In the genomic region with DNA sequence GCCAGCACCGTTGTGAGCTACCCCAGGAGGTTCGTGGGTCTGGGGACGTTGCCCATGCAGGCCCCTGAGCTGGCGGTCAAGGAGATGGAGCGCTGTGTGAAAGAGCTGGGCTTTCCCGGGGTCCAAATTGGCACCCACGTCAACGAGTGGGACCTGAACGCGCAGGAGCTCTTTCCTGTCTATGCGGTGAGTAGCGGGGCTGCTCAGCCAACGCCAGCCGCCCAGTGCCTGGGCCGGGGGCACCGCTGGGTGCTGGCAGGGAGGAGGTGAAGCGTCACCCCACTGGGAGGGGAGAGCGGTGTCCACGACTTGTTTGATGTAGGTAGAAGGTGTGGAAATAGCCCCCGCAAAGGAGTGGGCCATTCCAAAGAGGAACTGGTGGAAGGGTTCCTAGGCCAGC, we compare ENCODE assay signal across 1 cellular context.
TF ChIP-seq lines count a peak whose summit lies in the region.

No MANE protein-coding gene starts in this region.

TF ChIP-seq in HepG2, 621 proteins besides CTCF, POLR2A, EP300 and RAD21:
- no peak for TF ChIP-seq SRSF4 (IDR thresholded peaks at IDR 0.05; ENCODE audit: low read depth, low read length, poor library complexity, severe bottlenecking)
- TF ChIP-seq ZMYM4 (CRISPR knock-in tag; IDR thresholded peaks at IDR 0.05): no peak
- no peak for TF ChIP-seq KDM3A (CRISPR knock-in tag; IDR thresholded peaks at IDR 0.05; ENCODE audit: low read depth)
- TF ChIP-seq POLR2G (IDR thresholded peaks at IDR 0.05; ENCODE audit: low read depth, low read length): no peak
- no peak for TF ChIP-seq PCBP1 (IDR thresholded peaks at IDR 0.05; ENCODE audit: borderline replicate concordance, low read depth, low read length)
- TF ChIP-seq, protein P1, sequence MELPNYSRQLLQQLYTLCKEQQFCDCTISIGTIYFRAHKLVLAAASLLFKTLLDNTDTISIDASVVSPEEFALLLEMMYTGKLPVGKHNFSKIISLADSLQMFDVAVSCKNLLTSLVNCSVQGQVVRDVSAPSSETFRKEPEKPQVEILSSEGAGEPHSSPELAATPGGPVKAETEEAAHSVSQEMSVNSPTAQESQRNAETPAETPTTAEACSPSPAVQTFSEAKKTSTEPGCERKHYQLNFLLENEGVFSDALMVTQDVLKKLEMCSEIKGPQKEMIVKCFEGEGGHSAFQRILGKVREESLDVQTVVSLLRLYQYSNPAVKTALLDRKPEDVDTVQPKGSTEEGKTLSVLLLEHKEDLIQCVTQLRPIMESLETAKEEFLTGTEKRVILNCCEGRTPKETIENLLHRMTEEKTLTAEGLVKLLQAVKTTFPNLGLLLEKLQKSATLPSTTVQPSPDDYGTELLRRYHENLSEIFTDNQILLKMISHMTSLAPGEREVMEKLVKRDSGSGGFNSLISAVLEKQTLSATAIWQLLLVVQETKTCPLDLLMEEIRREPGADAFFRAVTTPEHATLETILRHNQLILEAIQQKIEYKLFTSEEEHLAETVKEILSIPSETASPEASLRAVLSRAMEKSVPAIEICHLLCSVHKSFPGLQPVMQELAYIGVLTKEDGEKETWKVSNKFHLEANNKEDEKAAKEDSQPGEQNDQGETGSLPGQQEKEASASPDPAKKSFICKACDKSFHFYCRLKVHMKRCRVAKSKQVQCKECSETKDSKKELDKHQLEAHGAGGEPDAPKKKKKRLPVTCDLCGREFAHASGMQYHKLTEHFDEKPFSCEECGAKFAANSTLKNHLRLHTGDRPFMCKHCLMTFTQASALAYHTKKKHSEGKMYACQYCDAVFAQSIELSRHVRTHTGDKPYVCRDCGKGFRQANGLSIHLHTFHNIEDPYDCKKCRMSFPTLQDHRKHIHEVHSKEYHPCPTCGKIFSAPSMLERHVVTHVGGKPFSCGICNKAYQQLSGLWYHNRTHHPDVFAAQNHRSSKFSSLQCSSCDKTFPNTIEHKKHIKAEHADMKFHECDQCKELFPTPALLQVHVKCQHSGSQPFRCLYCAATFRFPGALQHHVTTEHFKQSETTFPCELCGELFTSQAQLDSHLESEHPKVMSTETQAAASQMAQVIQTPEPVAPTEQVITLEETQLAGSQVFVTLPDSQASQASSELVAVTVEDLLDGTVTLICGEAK (IDR thresholded peaks at IDR 0.05): no peak
- TF ChIP-seq, protein P1 (CRISPR knock-in tag; IDR thresholded peaks at IDR 0.05): no peak
- TF ChIP-seq ZNF891 (CRISPR knock-in tag; IDR thresholded peaks at IDR 0.05): no peak
- TF ChIP-seq HNRNPH1 (optimal IDR thresholded peaks at IDR 0.05; ENCODE audit: low read depth, low read length): no peak
- TF ChIP-seq ZNF317 (CRISPR knock-in tag; IDR thresholded peaks at IDR 0.05): no peak
- no peak for TF ChIP-seq MEF2D (CRISPR knock-in tag; IDR thresholded peaks at IDR 0.05)
- no peak for TF ChIP-seq SAFB2 (CRISPR knock-in tag; IDR thresholded peaks at IDR 0.05; ENCODE audit: borderline replicate concordance, low read depth)
- no peak for TF ChIP-seq ETV5 (CRISPR knock-in tag; IDR thresholded peaks at IDR 0.05; ENCODE audit: borderline replicate concordance)
- TF ChIP-seq CBX5 (CRISPR knock-in tag; IDR thresholded peaks at IDR 0.05; ENCODE audit: borderline replicate concordance): no peak
- TF ChIP-seq, protein P2, sequence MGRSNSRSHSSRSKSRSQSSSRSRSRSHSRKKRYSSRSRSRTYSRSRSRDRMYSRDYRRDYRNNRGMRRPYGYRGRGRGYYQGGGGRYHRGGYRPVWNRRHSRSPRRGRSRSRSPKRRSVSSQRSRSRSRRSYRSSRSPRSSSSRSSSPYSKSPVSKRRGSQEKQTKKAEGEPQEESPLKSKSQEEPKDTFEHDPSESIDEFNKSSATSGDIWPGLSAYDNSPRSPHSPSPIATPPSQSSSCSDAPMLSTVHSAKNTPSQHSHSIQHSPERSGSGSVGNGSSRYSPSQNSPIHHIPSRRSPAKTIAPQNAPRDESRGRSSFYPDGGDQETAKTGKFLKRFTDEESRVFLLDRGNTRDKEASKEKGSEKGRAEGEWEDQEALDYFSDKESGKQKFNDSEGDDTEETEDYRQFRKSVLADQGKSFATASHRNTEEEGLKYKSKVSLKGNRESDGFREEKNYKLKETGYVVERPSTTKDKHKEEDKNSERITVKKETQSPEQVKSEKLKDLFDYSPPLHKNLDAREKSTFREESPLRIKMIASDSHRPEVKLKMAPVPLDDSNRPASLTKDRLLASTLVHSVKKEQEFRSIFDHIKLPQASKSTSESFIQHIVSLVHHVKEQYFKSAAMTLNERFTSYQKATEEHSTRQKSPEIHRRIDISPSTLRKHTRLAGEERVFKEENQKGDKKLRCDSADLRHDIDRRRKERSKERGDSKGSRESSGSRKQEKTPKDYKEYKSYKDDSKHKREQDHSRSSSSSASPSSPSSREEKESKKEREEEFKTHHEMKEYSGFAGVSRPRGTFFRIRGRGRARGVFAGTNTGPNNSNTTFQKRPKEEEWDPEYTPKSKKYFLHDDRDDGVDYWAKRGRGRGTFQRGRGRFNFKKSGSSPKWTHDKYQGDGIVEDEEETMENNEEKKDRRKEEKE (IDR thresholded peaks at IDR 0.05): no peak
- no peak for TF ChIP-seq ZNF83 (CRISPR knock-in tag; IDR thresholded peaks at IDR 0.05; ENCODE audit: borderline replicate concordance)
- TF ChIP-seq TMF1 (CRISPR knock-in tag; IDR thresholded peaks at IDR 0.05; ENCODE audit: low read depth): no peak
- TF ChIP-seq XBP1 (CRISPR knock-in tag; IDR thresholded peaks at IDR 0.05): no peak
- no peak for TF ChIP-seq HDAC6 (IDR thresholded peaks at IDR 0.05; ENCODE audit: low read depth, low read length)
- TF ChIP-seq, protein P3, sequence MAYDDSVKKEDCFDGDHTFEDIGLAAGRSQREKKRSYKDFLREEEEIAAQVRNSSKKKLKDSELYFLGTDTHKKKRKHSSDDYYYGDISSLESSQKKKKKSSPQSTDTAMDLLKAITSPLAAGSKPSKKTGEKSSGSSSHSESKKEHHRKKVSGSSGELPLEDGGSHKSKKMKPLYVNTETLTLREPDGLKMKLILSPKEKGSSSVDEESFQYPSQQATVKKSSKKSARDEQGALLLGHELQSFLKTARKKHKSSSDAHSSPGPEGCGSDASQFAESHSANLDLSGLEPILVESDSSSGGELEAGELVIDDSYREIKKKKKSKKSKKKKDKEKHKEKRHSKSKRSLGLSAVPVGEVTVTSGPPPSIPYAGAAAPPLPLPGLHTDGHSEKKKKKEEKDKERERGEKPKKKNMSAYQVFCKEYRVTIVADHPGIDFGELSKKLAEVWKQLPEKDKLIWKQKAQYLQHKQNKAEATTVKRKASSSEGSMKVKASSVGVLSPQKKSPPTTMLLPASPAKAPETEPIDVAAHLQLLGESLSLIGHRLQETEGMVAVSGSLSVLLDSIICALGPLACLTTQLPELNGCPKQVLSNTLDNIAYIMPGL (CRISPR knock-in tag; IDR thresholded peaks at IDR 0.05; ENCODE audit: borderline replicate concordance in 1 of 2, low read depth in 1 of 2): no peak
- TF ChIP-seq GTF3A (CRISPR knock-in tag; conservative IDR thresholded peaks at IDR 0.05): no peak
